Comparison of ENCODE assay signal across 21 cellular contexts in genomic region chr1:216014046-216014445, GRCh38.
"Had no signal": no experiment of that assay in that cellular context is flagged by ENCODE, and none has a peak within 500 bp of the region (broad histone marks: within the 10 kb centered on the region; RNA-seq: fewer than 3 reads in every experiment).

No MANE protein-coding gene starts in this region.

- H3K4me3 Mint-ChIP-seq: activated CD8-positive, alpha-beta T cell treated with anti-CD3 and anti-CD28 coated beads, Interleukin-2, amount 10 ng/mL, durations not matched to agents 7 days and 5 days; brain; natural killer cell treated with Interleukin-12 subunit alpha and Interleukin-12 subunit beta and Interleukin-15 and Interleukin-18, amount 100 ng/mL, for 72 hours; stimulated activated naive CD8-positive, alpha-beta T cell treated with anti-CD3 and anti-CD28 coated beads, Interleukin-15, Interleukin-2, amounts not matched to agents 100 ng/mL and 50 ng/mL, for 24 hours had no signal

- H3K36me3 ChIP-seq: tibial artery had no signal

- H3K27me3 ChIP-seq: hepatocyte, tibial artery had no signal

- H3K36me3 Mint-ChIP-seq: brain had no signal

- H3K27ac ChIP-seq: hepatocyte, psoas muscle, tibial artery, VCaP had no signal

- H3K4me3 ChIP-seq: hepatocyte, psoas muscle, tibial artery had no signal

- H3K79me2 ChIP-seq: hepatocyte had no signal

- H3K4me1 ChIP-seq: psoas muscle, tibial artery had no signal

- H3K4me1 Mint-ChIP-seq: brain had no signal

- DNase-seq: activated CD4-positive, alpha-beta T cell treated with anti-CD3 and anti-CD28 coated beads for 1 hour; activated CD4-positive, alpha-beta T cell treated with anti-CD3 and anti-CD28 coated beads, Interleukin-2, amount 50 U/mL, for 1 hour; activated CD8-positive, alpha-beta T cell treated with anti-CD3 and anti-CD28 coated beads, Interleukin-2, amount 10 ng/mL, durations not matched to agents 7 days and 5 days; activated gamma-delta T cell treated with Interleukin-2 at 50 U/mL for 16 hours; aorta; effector CD4-positive, alpha-beta T cell; erythroblast; foreskin melanocyte; glutamatergic neuron; left ventricle myocardium superior; mammary epithelial cell; psoas muscle; right cardiac atrium; stimulated activated CD4-positive, alpha-beta T cell treated with anti-CD3 and anti-CD28 coated beads, Interleukin-12 subunit alpha, Interleukin-12 subunit beta, amount 100 ng/mL, for 4 hours; tibial artery had no signal

- H3K27me3 Mint-ChIP-seq: brain; natural killer cell treated with Interleukin-12 subunit alpha and Interleukin-12 subunit beta and Interleukin-15 and Interleukin-18, amount 100 ng/mL, for 72 hours; stimulated activated naive CD8-positive, alpha-beta T cell treated with anti-CD3 and anti-CD28 coated beads, Interleukin-15, Interleukin-2, amounts not matched to agents 100 ng/mL and 50 ng/mL, for 24 hours had no signal

- H3K9me3 ChIP-seq: psoas muscle, tibial artery had no signal

- H2AFZ ChIP-seq: hepatocyte had no signal

- H3K4me2 ChIP-seq: hepatocyte had no signal

- H3K27ac Mint-ChIP-seq: activated CD8-positive, alpha-beta T cell treated with anti-CD3 and anti-CD28 coated beads, Interleukin-2, amount 10 ng/mL, durations not matched to agents 7 days and 5 days; activated naive CD4-positive, alpha-beta T cell treated with anti-CD3 and anti-CD28 coated beads, Interleukin-2, amount 50 U/mL, for 72 hours; brain; natural killer cell treated with Interleukin-12 subunit alpha and Interleukin-12 subunit beta and Interleukin-15 and Interleukin-18, amount 100 ng/mL, for 72 hours; stimulated activated naive CD8-positive, alpha-beta T cell treated with anti-CD3 and anti-CD28 coated beads, Interleukin-15, Interleukin-2, amounts not matched to agents 100 ng/mL and 50 ng/mL, for 24 hours had no signal
